Comparison of ENCODE assay signal across 28 cellular contexts in genomic region chr18:54405290-54405689, GRCh38. TPM values are rescaled to one million over a fixed set of nuclear protein-coding genes. Genes with fewer than 3 reads are reported as not detected.
"Had no signal": no experiment of that assay in that cellular context is flagged by ENCODE, and none has a peak within 500 bp of the region (broad histone marks: within the 10 kb centered on the region; RNA-seq: fewer than 3 reads in every experiment).

No MANE protein-coding gene starts in this region.

- H3K9me3 ChIP-seq: esophagus muscularis mucosa, gastroesophageal sphincter, heart right ventricle, left lung, lower lobe of right lung had no signal

- H3K4me1 ChIP-seq: esophagus muscularis mucosa, foreskin keratinocyte, gastroesophageal sphincter, heart right ventricle, left lung, lower lobe of right lung had no signal

- DNase-seq: dermis blood vessel endothelial cell; dorsolateral prefrontal cortex; effector CD4-positive, alpha-beta T cell; effector memory CD4-positive, alpha-beta T cell; foreskin keratinocyte; glutamatergic neuron; head of caudate nucleus; heart right ventricle; hippocampal formation; left lung; left ventricle myocardium superior; lower lobe of right lung; mesenchymal stem cell had no signal

- ATAC-seq: foreskin keratinocyte, gastroesophageal sphincter, heart right ventricle, left lung, left ventricle myocardium superior, lower lobe of right lung had no signal

- H3K4me3 ChIP-seq: coronary artery, dorsolateral prefrontal cortex, esophagus muscularis mucosa, gastroesophageal sphincter, heart right ventricle, left lung, lower lobe of right lung had no signal

- H3K36me3 ChIP-seq: esophagus muscularis mucosa, gastroesophageal sphincter, heart right ventricle, left lung, lower lobe of right lung had no signal

- FAIRE-seq: colon, endothelial cell of umbilical vein, frontal cortex, islet of Langerhans had no signal

RNA-seq across cellular contexts. Expression of gene STARD6, which starts 47.6 kb away (rescaled TPM):
- total RNA-seq: dermis blood vessel endothelial cell, endothelial cell of umbilical vein, epithelial cell of proximal tubule, esophagus muscularis mucosa, gastroesophageal sphincter, glomerular endothelial cell, kidney epithelial cell, left lung, left ventricle myocardium superior, lower leg skin, lower lobe of right lung, mesenteric fat pad, mesothelial cell of epicardium, mucosa of gallbladder had no signal
- polyA plus RNA-seq: endothelial cell of umbilical vein, esophagus, heart right ventricle had no signal
